In genomic region chr16:87490799-87491521, GRCh38 we compare ENCODE assay signal across 8 cellular contexts. TPM values are rescaled to one million over a fixed set of nuclear protein-coding genes. Genes with fewer than 3 reads are reported as not detected.
DNase-seq lines count a peak whose midpoint lies in the region; ATAC-seq, FAIRE-seq and TF ChIP-seq lines count a peak whose summit lies in the region.
"Not testable (repeated sequence)": the region's sequence is repeated elsewhere in the genome, so short reads cannot be mapped to it uniquely, and the experiment has no call there.

No MANE protein-coding gene starts in this region.

- POLR2A ChIA-PET in PC-9 (lab: Charles Lee; ENCODE audit: unreplicated experiment), result not testable (repeated sequence)
- POLR2A ChIA-PET in K562 (lab: Yijun Ruan, JAX), result interaction anchor here (0.6 to 1.7 kb wide), 3 partner anchors 28 to 156 kb away, joined by 3 to 4 read pairs (median 3); no protein-coding TSS in a partner anchor

- DNase-seq in ELF-1 (ENCODE audit: low read depth, low spot score), result peak; percentile 34
- DNase-seq in PC-9; tibial nerve (ENCODE audit: low spot score in 2 of 2): not testable (repeated sequence)
- peak; percentile 82 for DNase-seq in activated CD8-positive, alpha-beta memory T cell treated with anti-CD3 and anti-CD28 coated beads for 24 hours
- DNase-seq in K562 (ENCODE audit: extremely low read depth in 1 of 4, low spot score in 3 of 4), result peak in 1 of 4 experiments; percentile 37
- DNase-seq in foreskin fibroblast, result peak in 1 of 2 donors; percentile 26
- peak; percentile 23 to 45 for DNase-seq in stimulated activated CD4-positive, alpha-beta T cell treated with anti-CD3 and anti-CD28 coated beads, Interleukin-15, amount 100 ng/mL, for 1 hour (ENCODE audit: low read depth in 1 of 2, low spot score in 1 of 2)

- H3K9me3 ChIP-seq in PC-9 (ENCODE audit: insufficient read depth, low read depth); K562 (replicated peaks; ENCODE audit: control insufficient read depth, insufficient read depth, low read depth, low read length); muscle layer of colon (ENCODE audit: low read length); tibial nerve: not testable (repeated sequence)

- not testable (repeated sequence) for H2AFZ ChIP-seq in PC-9; K562 (ENCODE audit: low read depth, low read length)

- TF ChIP-seq CTCF in PC-9 (conservative IDR thresholded peaks at IDR 0.05); K562 (IDR thresholded peaks at IDR 0.05 in 2 of 3, conservative IDR thresholded peaks at IDR 0.05 in 1 of 3; ENCODE audit: insufficient read depth in 2 of 3, low read depth in 1 of 3, low read length in 3 of 3); foreskin fibroblast (IDR thresholded peaks at IDR 0.05; ENCODE audit: low read depth, low read length); tibial nerve (IDR thresholded peaks at IDR 0.05): not testable (repeated sequence)

- H3K9ac ChIP-seq in K562 (ENCODE audit: insufficient read depth in 1 of 2, low read depth in 2 of 2, low read length in 2 of 2), result peak overlapping the region in 1 of 2 experiments; percentile 85; a peak in 2 of 4 replicates
- not testable (repeated sequence) for H3K9ac ChIP-seq in muscle layer of colon (ENCODE audit: low read length)

- not testable (repeated sequence) for TF ChIP-seq EP300 in K562 (IDR thresholded peaks at IDR 0.05; ENCODE audit: low read length); tibial nerve (IDR thresholded peaks at IDR 0.05)

- TSS peak; percentile 35 for BruUV-seq in PC-9 (replicated peaks; lab: Mats Ljungman, UMichigan)
- BruUV-seq in K562 (replicated peaks; lab: Mats Ljungman, UMichigan), result not testable (repeated sequence)

- not testable (repeated sequence) for H3K9me1 ChIP-seq in K562 (ENCODE audit: control insufficient read depth, insufficient read depth, low read length)

- H3K27ac ChIP-seq in PC-9; K562 (ENCODE audit: extremely low read depth, low read depth, low read length); muscle layer of colon (ENCODE audit: low read depth, low read length): not testable (repeated sequence)
- peak overlapping the region in 3 of 4 donors; percentile 43 to 77 (median 62) for H3K27ac ChIP-seq in tibial nerve

- H3K4me1 ChIP-seq in PC-9 (replicated peaks; ENCODE audit: insufficient read depth), result peaks cover 20% of the 10 kb centered on the region
- H3K4me1 ChIP-seq in K562 (replicated peaks in 1 of 2; ENCODE audit: control insufficient read depth in 2 of 2, insufficient read depth in 2 of 2, low read length in 2 of 2), result peaks cover 14 to 31% of the 10 kb centered on the region in 2 experiments; a peak in 4 of 5 replicates
- H3K4me1 ChIP-seq in muscle layer of colon (ENCODE audit: insufficient read depth, low read length), result peaks cover 33% of the 10 kb centered on the region
- peaks cover 0 to 67% (median 37%) of the 10 kb centered on the region in 4 donors for H3K4me1 ChIP-seq in tibial nerve

- TF ChIP-seq RAD21 in K562 (CRISPR knock-in tag; conservative IDR thresholded peaks at IDR 0.05 in 1 of 2, IDR thresholded peaks at IDR 0.05 in 1 of 2), result not testable (repeated sequence)

- in situ Hi-C loops in K562 (cut with MboI), result not testable (repeated sequence)

- intact Hi-C loops in PC-9 (cut with micrococcal nuclease; ENCODE audit: unreplicated experiment), result not testable (repeated sequence)
- intact Hi-C loops in K562 (cut with micrococcal nuclease), result loop anchor here (2.0 to 5.0 kb wide), 2 partner anchors 26 to 99 kb away; partner anchors contain the start of gene MAP1LC3B

- not testable (repeated sequence) for TF ChIP-seq POLR2A in K562 (conservative IDR thresholded peaks at IDR 0.05); tibial nerve (IDR thresholded peaks at IDR 0.05)

- FAIRE-seq in K562 (lab: Jason Lieb, UNC), result not testable (repeated sequence)

- not testable (repeated sequence) for H3F3A ChIP-seq in PC-9 (ENCODE audit: insufficient read depth, low read depth)

- H3K4me3 ChIP-seq in PC-9 (peak overlapping the region; percentile 55; the same call in 1 of the 2 replicates), K562 (peak overlapping the region; percentile 17; the same call in 1 of the 2 replicates), foreskin fibroblast (ENCODE audit: low read depth in 1 of 2, low read length in 2 of 2) (peak overlapping the region; percentile 55 to 73), muscle layer of colon (ENCODE audit: low read depth in 1 of 2, low read length in 2 of 2) (peak overlapping the region; percentile 62 to 65), tibial nerve (peak overlapping the region; percentile 23 to 58 (median 52))

- WGBS in K562 (ENCODE audit: insufficient coverage, low coverage, missing lambda C conversion rate), result 51% methylated on average over 37 of the region's 45 CpGs
- 38 to 39% methylated on average over 40 of the region's 45 CpGs for WGBS in tibial nerve, 2 donors

- ATAC-seq in K562, result 0 out of 3 replicates have a peak, but pooled peaks have one; percentile 4

- H3K79me2 ChIP-seq in PC-9 (ENCODE audit: low read depth), result peaks cover 54% of the 10 kb centered on the region
- peaks cover 29% of the 10 kb centered on the region for H3K79me2 ChIP-seq in K562 (ENCODE audit: control insufficient read depth, insufficient read depth, low read length)

- H3K9me2 ChIP-seq in PC-9 (ENCODE audit: insufficient read depth), result not testable (repeated sequence)

- H3K36me3 ChIP-seq in PC-9 (ENCODE audit: low read depth); K562 (ENCODE audit: control insufficient read depth, insufficient read depth, low read length); muscle layer of colon (ENCODE audit: insufficient read depth, low read length); tibial nerve: not testable (repeated sequence)

- H4K20me1 ChIP-seq in PC-9 (ENCODE audit: insufficient read depth) (peaks cover 22% of the 10 kb centered on the region), K562 (replicated peaks; ENCODE audit: control insufficient read depth, insufficient read depth, low read length) (peaks cover 27% of the 10 kb centered on the region)

- not testable (repeated sequence) for H3K27me3 ChIP-seq in PC-9 (ENCODE audit: insufficient read depth, low read depth); K562 (ENCODE audit: control insufficient read depth in 2 of 2, insufficient read depth in 2 of 2, low read length in 2 of 2); muscle layer of colon (ENCODE audit: control insufficient read depth in 1 of 2, insufficient read depth in 2 of 2, low read length in 2 of 2); tibial nerve

- H3K4me2 ChIP-seq in PC-9, result peak overlapping the region; percentile 82; the same call in 1 of the 2 replicates
- peak overlapping the region; percentile 32 for H3K4me2 ChIP-seq in K562 (ENCODE audit: insufficient read depth, low read length)

- CTCF ChIA-PET in PC-9 (lab: Charles Lee); K562 (lab: Yijun Ruan, JAX; ENCODE audit: low intra/inter-chr PET ratio): not testable (repeated sequence)

TF ChIP-seq in K562, 482 proteins besides CTCF, POLR2A, EP300 and RAD21 (continues in another document):
- peak; percentile 24 to 52; a peak in 1 of 4 replicates for TF ChIP-seq KDM1A (IDR thresholded peaks at IDR 0.05)

RNA-seq across cellular contexts. Expression of gene ZCCHC14, which starts 1.9 kb away (rescaled TPM):
- total RNA-seq in PC-9 (2021) (17.9 and 19.2 TPM in 2 replicates), K562 (2014; rRNA removed) (3.0 and 3.6 TPM in 2 replicates), K562 (2014; rRNA removed; fragmentation: Illumina TruSeq; extraction: Trizol) (2.1 and 2.3 TPM in 2 replicates), K562 (2015; rRNA removed; fragmentation: Illumina TruSeq; extraction: Trizol) (2.9 and 3.3 TPM in 2 replicates), K562 (2021) (12.4 and 12.8 TPM in 2 replicates), tibial nerve (10 to 100 TPM; 15.3 to 45.8 (median 25.8) TPM)
- 12.3 and 12.8 TPM in 2 replicates for total RNA-seq in K562 (2011; cell fraction: chromatin; rRNA removed; ENCODE audit: low replicate concordance)
- 8.2 and 10.7 TPM in 2 replicates for total RNA-seq in K562 (2011; cell fraction: nucleolus; rRNA removed)
- total RNA-seq in K562 (2011; cell fraction: nucleoplasm; rRNA removed), result 7.7 and 8.7 TPM in 2 replicates
- polyA plus RNA-seq in K562 (2011; rRNA removed) (1.8 and 2.4 TPM in 2 replicates), K562 (2014; fragmentation: Illumina TruSeq; extraction: Trizol) (5.9 and 6.0 TPM in 2 replicates), K562 (2014; fragmentation: Nextera tagmentation; extraction: Ambion mirVana) (1 to 10 TPM; 1.5 TPM), K562 (2014; rRNA removed) (5.1 and 5.5 TPM in 2 replicates)
- polyA plus RNA-seq in K562 (2011; cell fraction: cytosol; rRNA removed), result 1.9 and 2.9 TPM in 2 replicates
- polyA plus RNA-seq in K562 (2011; cell fraction: nucleus; rRNA removed), result 8.2 and 15.7 TPM in 2 replicates
- polyA plus RNA-seq in K562 (2012), result 7.3 and 8.2 TPM in 2 replicates
- 2.8 and 3.0 TPM in 2 replicates for polyA minus RNA-seq in K562 (2011; rRNA and poly(A)+ RNA removed)
- polyA minus RNA-seq in K562 (2011; cell fraction: cytosol; rRNA and poly(A)+ RNA removed), result 5.0 and 7.8 TPM in 2 replicates
- polyA minus RNA-seq in K562 (2011; cell fraction: nucleus; rRNA and poly(A)+ RNA removed), result 6.2 and 6.7 TPM in 2 replicates
